Comparison of ENCODE assay signal across 28 cellular contexts in genomic region chr1:30609336-30610280, GRCh38.
DNase-seq lines count a peak whose midpoint lies in the region; ATAC-seq and TF ChIP-seq lines count a peak whose summit lies in the region.
"Had no signal": no experiment of that assay in that cellular context is flagged by ENCODE, and none has a peak within 500 bp of the region (broad histone marks: within the 10 kb centered on the region; RNA-seq: fewer than 3 reads in every experiment).

No MANE protein-coding gene starts in this region.

- H3K18ac ChIP-seq in neuronal stem cell (ENCODE audit: low read length), result peak overlapping the region; percentile 30

- H2BK120ac ChIP-seq in neuronal stem cell (ENCODE audit: low read depth, low read length), result no peak overlapping the region

- H3K9me3 ChIP-seq in endodermal cell (ENCODE audit: control insufficient read depth, low read length) (no peaks in the 10 kb centered on the region), neuronal stem cell (replicated peaks in 1 of 2; ENCODE audit: control insufficient read depth in 2 of 2, insufficient read depth in 1 of 2, low read depth in 1 of 2, low read length in 2 of 2) (no peaks in the 10 kb centered on the region)
- H3K9me3 ChIP-seq: MG63 had no signal

- TF ChIP-seq POLR2A in GM18505 (IDR thresholded peaks at IDR 0.05; ENCODE audit: borderline replicate concordance, extremely low read depth, insufficient read depth, insufficient read length), result no peak

- POLR2A ChIA-PET in naive thymus-derived CD8-positive, alpha-beta T cell (lab: Charles Lee), result no interaction called here

- H3K4me2 ChIP-seq in neuronal stem cell (ENCODE audit: insufficient read depth, low read length, poor library complexity, severe bottlenecking), result no peak overlapping the region
- H3K4me2 ChIP-seq: PC-9 had no signal

- no peak overlapping the region for H3K4ac ChIP-seq in neuronal stem cell (ENCODE audit: low read length)

- no peak overlapping the region for H3K27ac ChIP-seq in endodermal cell (ENCODE audit: low read depth, low read length)
- H3K27ac ChIP-seq in neuronal stem cell (replicated peaks; ENCODE audit: low read length), result no peak overlapping the region
- H3K27ac ChIP-seq: 22Rv1, PC-9, SJCRH30 had no signal

- H3K4me3 Mint-ChIP-seq in endodermal cell, result no peak overlapping the region
- no peak overlapping the region for H3K4me3 Mint-ChIP-seq in naive thymus-derived CD8-positive, alpha-beta T cell
- H3K4me3 Mint-ChIP-seq: B cell; CD14-positive monocyte; CD8-positive, alpha-beta memory T cell had no signal

- no peak for ATAC-seq in naive thymus-derived CD8-positive, alpha-beta T cell
- ATAC-seq in HG02938 (IDR thresholded peaks at IDR 0.05; ENCODE audit: unreplicated experiment), result no peak
- ATAC-seq in GM18505 (IDR thresholded peaks at IDR 0.05; ENCODE audit: unreplicated experiment), result no peak
- ATAC-seq: Right ventricle myocardium inferior had no signal

- peaks cover 6% of the 10 kb centered on the region for H3K4me1 Mint-ChIP-seq in endodermal cell
- no peaks in the 10 kb centered on the region for H3K4me1 Mint-ChIP-seq in naive thymus-derived CD8-positive, alpha-beta T cell
- H3K4me1 Mint-ChIP-seq: B cell; CD14-positive monocyte; CD8-positive, alpha-beta memory T cell had no signal

- H3K9me3 Mint-ChIP-seq in endodermal cell, result no peaks in the 10 kb centered on the region
- no peaks in the 10 kb centered on the region for H3K9me3 Mint-ChIP-seq in naive thymus-derived CD8-positive, alpha-beta T cell
- H3K9me3 Mint-ChIP-seq: CD14-positive monocyte; CD8-positive, alpha-beta memory T cell had no signal

- no peaks in the 10 kb centered on the region for H3K79me1 ChIP-seq in neuronal stem cell (ENCODE audit: low read depth, low read length)

- no peak overlapping the region for H2BK12ac ChIP-seq in neuronal stem cell (ENCODE audit: low read length)

- 86 to 88% methylated on average over 7 to 10 of the region's 10 CpGs for WGBS in endodermal cell (ENCODE audit: insufficient coverage in 1 of 2, insufficient read length in 1 of 2), 2 experiments
- WGBS in neuronal stem cell (ENCODE audit: extremely low coverage in 2 of 2, insufficient read length in 2 of 2, insufficient replicate concordance in 1 of 2), 2 donors, result no CpG with 5 or more reads among the region's 10 CpGs

- H3K27me3 ChIP-seq in endodermal cell (ENCODE audit: control insufficient read depth, insufficient read depth, low read length, poor library complexity, severe bottlenecking) (no peaks in the 10 kb centered on the region), neuronal stem cell (ENCODE audit: control insufficient read depth in 3 of 3, insufficient read depth in 3 of 3, low read depth in 1 of 3, low read length in 3 of 3) (peaks cover 0 to 12% (median 0%) of the 10 kb centered on the region in 3 experiments)
- H3K27me3 ChIP-seq: MG63, SJCRH30 had no signal

- no peak overlapping the region for H2BK5ac ChIP-seq in neuronal stem cell (ENCODE audit: low read length)

- no peaks in the 10 kb centered on the region for H3K36me3 Mint-ChIP-seq in endodermal cell (ENCODE audit: low read depth)
- no peaks in the 10 kb centered on the region for H3K36me3 Mint-ChIP-seq in naive thymus-derived CD8-positive, alpha-beta T cell
- H3K36me3 Mint-ChIP-seq: CD14-positive monocyte; CD8-positive, alpha-beta memory T cell had no signal

- H3K4me3 ChIP-seq in endodermal cell (ENCODE audit: low read length) (no peak overlapping the region), neuronal stem cell (ENCODE audit: low read length in 2 of 2) (no peak overlapping the region)
- H3K4me3 ChIP-seq: MG63, PC-9, SJCRH30 had no signal

- peaks cover 22% of the 10 kb centered on the region for H3K27me3 Mint-ChIP-seq in endodermal cell (ENCODE audit: insufficient read depth)
- H3K27me3 Mint-ChIP-seq in naive thymus-derived CD8-positive, alpha-beta T cell, result peaks cover 10 to 49% (median 21%) of the 10 kb centered on the region in 5 donors

- no peak overlapping the region for H3K27ac Mint-ChIP-seq in endodermal cell
- H3K27ac Mint-ChIP-seq in naive thymus-derived CD8-positive, alpha-beta T cell, result peak overlapping the region in 1 of 10 donors; percentile 37
- H3K27ac Mint-ChIP-seq: B cell; CD14-positive monocyte; CD8-positive, alpha-beta memory T cell had no signal

- no peak overlapping the region for H2AFZ ChIP-seq in neuronal stem cell (ENCODE audit: low read length)
- H2AFZ ChIP-seq: PC-9 had no signal

- no peak overlapping the region for H2AK5ac ChIP-seq in neuronal stem cell (ENCODE audit: low read depth, low read length)

- no peak overlapping the region for H3K14ac ChIP-seq in neuronal stem cell (ENCODE audit: low read length)

- no peaks in the 10 kb centered on the region for H3K4me1 ChIP-seq in endodermal cell (ENCODE audit: control insufficient read depth, insufficient read depth, low read length)
- no peaks in the 10 kb centered on the region for H3K4me1 ChIP-seq in neuronal stem cell (ENCODE audit: control insufficient read depth in 2 of 2, insufficient read depth in 1 of 2, low read depth in 1 of 2, low read length in 2 of 2)
- H3K4me1 ChIP-seq: SJCRH30 had no signal

- no peak for TF ChIP-seq CTCF in endodermal cell (conservative IDR thresholded peaks at IDR 0.05)

- H4K8ac ChIP-seq in neuronal stem cell (ENCODE audit: low read depth, low read length), result no peak overlapping the region

- no peak overlapping the region for H2BK15ac ChIP-seq in neuronal stem cell (ENCODE audit: low read length)

- H3K23ac ChIP-seq in neuronal stem cell (ENCODE audit: low read depth, low read length, poor library complexity), result no peak overlapping the region

- peak; percentile 17 for DNase-seq in activated CD8-positive, alpha-beta memory T cell treated with anti-CD3 and anti-CD28 coated beads for 24 hours
- no peak for DNase-seq in activated CD8-positive, alpha-beta memory T cell treated with anti-CD3 and anti-CD28 coated beads, Interleukin-2, amount 50 U/mL, for 4 hours
- DNase-seq in endodermal cell, result peak; percentile 33
- no peak for DNase-seq in neuronal stem cell (ENCODE audit: low spot score)
- no peak for DNase-seq in naive thymus-derived CD8-positive, alpha-beta T cell
- DNase-seq: CD8-positive, alpha-beta memory T cell; DMS 273 treated with DMSO at 0.1 percent for 48 hours; DMS79; GF-D8; IMR-90; KG1; MG63; NCI-H1105 treated with DMSO at 0.1 percent for 48 hours; NCI-H146; NCI-H1930; NCI-H2107; NCI-H446; NCI-H524 treated with DMSO at 0.1 percent for 48 hours; NCI-H774; NK-92 treated with Interleukin-12 subunit alpha and Interleukin-12 subunit beta, amount 100 ng/mL, for 24 hours; PC-9; SJCRH30 had no signal

- H4K91ac ChIP-seq in neuronal stem cell (ENCODE audit: low read depth, low read length, poor library complexity), result no peak overlapping the region

- H3K9ac ChIP-seq in endodermal cell (ENCODE audit: extremely low read depth, low read length, poor library complexity, severe bottlenecking), result no peak overlapping the region
- no peak overlapping the region for H3K9ac ChIP-seq in neuronal stem cell (ENCODE audit: low read depth, low read length, poor library complexity)

- H3K36me3 ChIP-seq in endodermal cell (ENCODE audit: control insufficient read depth, insufficient read depth, low read length) (no peaks in the 10 kb centered on the region), neuronal stem cell (replicated peaks in 1 of 2; ENCODE audit: control insufficient read depth in 2 of 2, insufficient read depth in 2 of 2, low read length in 2 of 2) (no peaks in the 10 kb centered on the region)
- H3K36me3 ChIP-seq: MG63, SJCRH30 had no signal

Comparison
In these comparisons a context has a peak if more than half of its experiments do, and no peak if none do; other contexts are left out.
1. DNase-seq: peak in activated CD8-positive, alpha-beta memory T cell treated with anti-CD3 and anti-CD28 coated beads for 24 hours (single experiment) and endodermal cell (single experiment); none in activated CD8-positive, alpha-beta memory T cell treated with anti-CD3 and anti-CD28 coated beads, Interleukin-2, amount 50 U/mL, for 4 hours (single experiment), neuronal stem cell (single experiment) and naive thymus-derived CD8-positive, alpha-beta T cell (0 of 10).